23 cellular contexts compared by ENCODE assay signal in the genomic region with DNA sequence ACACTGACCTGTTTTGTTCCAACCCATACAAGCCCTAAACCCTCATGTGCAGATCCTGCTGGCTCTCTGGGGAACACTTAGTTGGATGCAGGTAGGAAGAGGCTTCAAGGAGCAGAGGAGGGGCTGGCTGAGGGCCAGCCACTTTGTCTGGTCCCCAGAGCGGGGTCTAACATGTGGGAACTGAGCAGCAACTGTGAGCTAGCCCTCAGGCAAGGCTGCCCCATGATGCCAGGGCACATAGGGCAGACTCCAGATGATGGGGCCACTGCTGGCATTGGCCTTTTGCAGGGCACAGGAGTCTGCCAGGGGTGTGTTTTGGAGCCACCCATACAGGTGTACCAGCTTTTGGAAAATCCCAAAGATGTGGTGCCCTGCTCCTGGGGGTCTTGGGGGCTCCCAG.
A peak's percentile ranks its signal among the peaks of the same experiment; 100 is the strongest.
DNase-seq lines count a peak whose midpoint lies in the region; ATAC-seq and TF ChIP-seq lines count a peak whose summit lies in the region.
"Had no signal": no experiment of that assay in that cellular context is flagged by ENCODE, and none has a peak within 500 bp of the region (broad histone marks: within the 10 kb centered on the region; RNA-seq: fewer than 3 reads in every experiment).

No MANE protein-coding gene starts in this region.

- intact Hi-C loops in upper lobe of right lung (cut with DNase I), result no loop called here

- H3K9me3 Mint-ChIP-seq in activated naive CD8-positive, alpha-beta T cell (ENCODE audit: low read depth), result no peaks in the 10 kb centered on the region
- H3K9me3 Mint-ChIP-seq in activated naive CD8-positive, alpha-beta T cell treated with anti-CD3 and anti-CD28 coated beads, Interleukin-2, amount 50 U/mL, for 24 hours, result no peaks in the 10 kb centered on the region
- H3K9me3 Mint-ChIP-seq: activated naive CD4-positive, alpha-beta T cell treated with anti-CD3 and anti-CD28 coated beads for 36 hours; CD4-positive, alpha-beta memory T cell had no signal

- no peaks in the 10 kb centered on the region for H3K4me1 ChIP-seq in RWPE2 (ENCODE audit: insufficient read depth, poor library complexity, severe bottlenecking)
- peaks cover 69% of the 10 kb centered on the region for H3K4me1 ChIP-seq in mucosa of stomach (ENCODE audit: control insufficient read depth, insufficient read depth, low read length)
- peaks cover 32% of the 10 kb centered on the region for H3K4me1 ChIP-seq in upper lobe of right lung
- H3K4me1 ChIP-seq: vagina had no signal

- H3K27me3 ChIP-seq in RWPE2 (ENCODE audit: insufficient read depth, poor library complexity, severe bottlenecking) (no peaks in the 10 kb centered on the region), mucosa of stomach (ENCODE audit: control insufficient read depth, insufficient read depth, low read length) (no peaks in the 10 kb centered on the region), upper lobe of right lung (no peaks in the 10 kb centered on the region)
- H3K27me3 ChIP-seq: dorsolateral prefrontal cortex, Peyer's patch, vagina had no signal

- ATAC-seq in activated naive CD8-positive, alpha-beta T cell treated with anti-CD3 and anti-CD28 coated beads, Interleukin-2, amount 50 U/mL, for 24 hours, result no peak
- no peak for ATAC-seq in RWPE2 (ENCODE audit: low read depth)
- ATAC-seq in upper lobe of right lung, result no peak
- no peak for ATAC-seq in HG02571 (IDR thresholded peaks at IDR 0.05; ENCODE audit: unreplicated experiment)
- no peak for ATAC-seq in GM18511 (IDR thresholded peaks at IDR 0.05; ENCODE audit: unreplicated experiment)
- ATAC-seq: HCT116 had no signal

- H3K4me1 Mint-ChIP-seq in activated naive CD8-positive, alpha-beta T cell (ENCODE audit: low read depth), result peaks cover 56% of the 10 kb centered on the region
- peaks cover 39% of the 10 kb centered on the region for H3K4me1 Mint-ChIP-seq in activated naive CD8-positive, alpha-beta T cell treated with anti-CD3 and anti-CD28 coated beads, Interleukin-2, amount 50 U/mL, for 24 hours

- H3K36me3 ChIP-seq in RWPE2 (ENCODE audit: low read depth), result no peaks in the 10 kb centered on the region
- no peaks in the 10 kb centered on the region for H3K36me3 ChIP-seq in mucosa of stomach (ENCODE audit: control insufficient read depth, insufficient read depth, low read length)
- peaks cover 4% of the 10 kb centered on the region for H3K36me3 ChIP-seq in upper lobe of right lung
- H3K36me3 ChIP-seq: vagina, WERI-Rb-1 had no signal

- TF ChIP-seq CTCF in RWPE2 (IDR thresholded peaks at IDR 0.05; ENCODE audit: poor library complexity, severe bottlenecking), result no peak
- TF ChIP-seq CTCF in upper lobe of right lung (IDR thresholded peaks at IDR 0.05), result no peak

- H3K4me3 ChIP-seq in RWPE2 (ENCODE audit: severe bottlenecking) (no peak overlapping the region), mucosa of stomach (ENCODE audit: low read length) (peak overlapping the region; percentile 43), upper lobe of right lung (no peak overlapping the region)
- H3K4me3 ChIP-seq: dorsolateral prefrontal cortex, Peyer's patch, vagina had no signal

- H3K9me3 ChIP-seq in RWPE2 (ENCODE audit: severe bottlenecking) (no peaks in the 10 kb centered on the region), mucosa of stomach (ENCODE audit: control insufficient read depth, low read length) (no peaks in the 10 kb centered on the region), upper lobe of right lung (no peaks in the 10 kb centered on the region)
- H3K9me3 ChIP-seq: Peyer's patch, vagina had no signal

- DNase-seq in activated naive CD8-positive, alpha-beta T cell treated with anti-CD3 and anti-CD28 coated beads, Interleukin-2, amount 50 U/mL, for 24 hours, result no peak
- DNase-seq in RWPE2 (ENCODE audit: low spot score) (peak; percentile 23), upper lobe of right lung (no peak), AG08396 (ENCODE audit: low spot score) (no peak)
- DNase-seq: activated CD4-positive, alpha-beta T cell treated with anti-CD3 and anti-CD28 coated beads, Interleukin-2, amount 50 U/mL, for 48 hours; activated naive CD4-positive, alpha-beta T cell treated with anti-CD3 and anti-CD28 coated beads for 36 hours; CD4-positive, alpha-beta memory T cell; dorsolateral prefrontal cortex; glutamatergic neuron; midbrain; NCI-H1694; NCI-H446; NK-92 treated with Interleukin-12 subunit alpha and Interleukin-12 subunit beta, amount 100 ng/mL, for 24 hours; Peyer's patch; stimulated activated CD8-positive, alpha-beta memory T cell treated with anti-CD3 and anti-CD28 coated beads, Interleukin-4, amount 100 ng/mL, for 48 hours; WERI-Rb-1 had no signal

- no peaks in the 10 kb centered on the region for H3K27me3 Mint-ChIP-seq in activated naive CD8-positive, alpha-beta T cell
- no peaks in the 10 kb centered on the region for H3K27me3 Mint-ChIP-seq in activated naive CD8-positive, alpha-beta T cell treated with anti-CD3 and anti-CD28 coated beads, Interleukin-2, amount 50 U/mL, for 24 hours
- H3K27me3 Mint-ChIP-seq: CD4-positive, alpha-beta memory T cell had no signal

- H3K27ac Mint-ChIP-seq in activated naive CD8-positive, alpha-beta T cell, result peak overlapping the region; percentile 68
- H3K27ac Mint-ChIP-seq in activated naive CD8-positive, alpha-beta T cell treated with anti-CD3 and anti-CD28 coated beads, Interleukin-2, amount 50 U/mL, for 24 hours, result no peak overlapping the region
- H3K27ac Mint-ChIP-seq: activated naive CD4-positive, alpha-beta T cell treated with anti-CD3 and anti-CD28 coated beads for 36 hours had no signal

- H3K27ac ChIP-seq in RWPE2 (ENCODE audit: poor library complexity, severe bottlenecking), result no peak overlapping the region
- peak overlapping the region; percentile 58 for H3K27ac ChIP-seq in upper lobe of right lung
- H3K27ac ChIP-seq: dorsolateral prefrontal cortex, KMS-11, Peyer's patch, vagina, WERI-Rb-1 had no signal

- peaks cover 2% of the 10 kb centered on the region for H3K36me3 Mint-ChIP-seq in activated naive CD8-positive, alpha-beta T cell
- H3K36me3 Mint-ChIP-seq in activated naive CD8-positive, alpha-beta T cell treated with anti-CD3 and anti-CD28 coated beads, Interleukin-2, amount 50 U/mL, for 24 hours (ENCODE audit: low read depth), result peaks cover 4% of the 10 kb centered on the region

- H3K9ac ChIP-seq in mucosa of stomach (ENCODE audit: low read length), result peak overlapping the region; percentile 29
- H3K9ac ChIP-seq: KMS-11 had no signal

- H3K4me3 Mint-ChIP-seq in activated naive CD8-positive, alpha-beta T cell, result no peak overlapping the region
- H3K4me3 Mint-ChIP-seq in activated naive CD8-positive, alpha-beta T cell treated with anti-CD3 and anti-CD28 coated beads, Interleukin-2, amount 50 U/mL, for 24 hours, result no peak overlapping the region
- H3K4me3 Mint-ChIP-seq: activated naive CD4-positive, alpha-beta T cell treated with anti-CD3 and anti-CD28 coated beads for 36 hours; CD4-positive, alpha-beta memory T cell had no signal
